8 cellular contexts compared by ENCODE assay signal in the genomic region with DNA sequence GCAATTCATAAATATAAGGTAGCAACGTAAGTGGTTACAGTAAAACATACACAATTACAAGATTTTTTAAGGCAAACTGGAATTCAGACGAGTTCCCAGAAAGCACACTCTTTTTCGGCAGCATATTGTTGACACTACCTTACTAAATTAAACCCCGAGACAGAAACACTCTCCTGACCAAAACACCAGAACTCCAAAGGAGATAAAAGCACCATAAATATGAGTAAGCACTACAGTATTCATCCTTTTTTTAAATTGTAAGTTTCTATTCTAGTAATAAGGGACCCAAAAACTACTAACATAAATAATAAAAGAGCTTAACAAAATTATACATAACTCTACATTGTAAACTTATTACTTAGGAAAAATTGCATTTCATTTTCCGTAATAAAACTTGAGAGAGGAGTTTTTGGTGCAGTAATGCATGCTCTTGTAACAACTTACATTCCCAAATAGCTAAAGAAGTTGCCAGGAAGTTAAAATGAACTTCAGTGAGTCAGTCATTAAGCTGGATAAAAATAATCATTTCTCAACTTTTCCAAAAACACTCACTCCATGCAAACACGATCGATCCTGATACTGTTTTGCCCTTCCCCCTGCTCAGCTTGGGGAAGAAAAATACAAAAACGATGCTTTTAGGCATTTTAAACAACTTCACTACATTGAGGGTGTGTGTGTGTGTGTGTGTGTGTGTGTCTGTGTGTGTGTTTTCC. TPM values are rescaled to one million over a fixed set of nuclear protein-coding genes. Genes with fewer than 3 reads are reported as not detected.
A peak's percentile ranks its signal among the peaks of the same experiment; 100 is the strongest.
DNase-seq lines count a peak whose midpoint lies in the region; ATAC-seq, FAIRE-seq and TF ChIP-seq lines count a peak whose summit lies in the region.

No MANE protein-coding gene starts in this region.

- no TSS peak for BruUV-seq in PC-3 (replicated peaks; lab: Mats Ljungman, UMichigan)

- H3K9me2 ChIP-seq in DOHH2 (replicated peaks; ENCODE audit: control insufficient read depth, low read length) (no peaks in the 10 kb centered on the region), PC-3 (replicated peaks; ENCODE audit: low read length) (no peaks in the 10 kb centered on the region)

- H3K27ac ChIP-seq in DOHH2 (ENCODE audit: low read depth, low read length) (no peak overlapping the region), PC-3 (ENCODE audit: low read length) (peak overlapping the region; percentile 33), esophagus (ENCODE audit: low read depth in 2 of 2, low read length in 1 of 2) (no peak overlapping the region), pancreas (no peak overlapping the region)

- intact Hi-C loops in PC-3 (cut with micrococcal nuclease) (loop anchor here (2.0 to 10.0 kb wide), 5 partner anchors 30 to 275 kb away; no protein-coding TSS in a partner anchor), pancreas (cut with DNase I) (no loop called here)

- H3K27me3 ChIP-seq in DOHH2 (ENCODE audit: control insufficient read depth, low read length) (peaks cover 6% of the 10 kb centered on the region), PC-3 (ENCODE audit: low read length) (no peaks in the 10 kb centered on the region), esophagus (ENCODE audit: control insufficient read depth in 1 of 2, insufficient read depth in 2 of 2, low read length in 2 of 2) (no peaks in the 10 kb centered on the region), pancreas (no peaks in the 10 kb centered on the region)

- H4K20me1 ChIP-seq in DOHH2 (ENCODE audit: control insufficient read depth, insufficient read depth, low read depth, low read length), result peaks cover 18% of the 10 kb centered on the region
- peaks cover 17% of the 10 kb centered on the region; the same call in 1 of the 2 replicates for H4K20me1 ChIP-seq in PC-3 (ENCODE audit: low read length)

- peaks cover 41% of the 10 kb centered on the region for H3K4me1 ChIP-seq in DOHH2 (ENCODE audit: control insufficient read depth, low read length)
- peaks cover 13% of the 10 kb centered on the region for H3K4me1 ChIP-seq in PC-3 (ENCODE audit: insufficient read depth, low read length)
- H3K4me1 ChIP-seq in esophagus (ENCODE audit: control insufficient read depth in 2 of 2, insufficient read depth in 2 of 2, low read length in 1 of 2), result peaks cover 7% of the 10 kb centered on the region in 2 donors
- H3K4me1 ChIP-seq in pancreas, result peaks cover 7 to 16% (median 8%) of the 10 kb centered on the region in 3 donors

- H3F3A ChIP-seq in DOHH2 (ENCODE audit: control insufficient read depth, insufficient read depth) (peaks cover 3% of the 10 kb centered on the region; the same call in 1 of the 2 replicates), PC-3 (ENCODE audit: low read length, unreplicated experiment) (no peaks in the 10 kb centered on the region)

- peak; percentile 14 for DNase-seq in PC-3
- no peak for DNase-seq in pancreas
- no peak for DNase-seq in activated gamma-delta T cell treated with Interleukin-2 at 50 U/mL for 16 hours
- no peak for DNase-seq in GM12891 (ENCODE audit: insufficient read length, low spot score)

- CTCF ChIA-PET in PC-3 (lab: Charles Lee), result no interaction called here

- TF ChIP-seq POLR2A in GM12891 (IDR thresholded peaks at IDR 0.05; ENCODE audit: low read depth, low read length), result no peak

- H3K9me3 ChIP-seq in DOHH2 (ENCODE audit: control insufficient read depth, insufficient read depth, low read length) (no peaks in the 10 kb centered on the region), PC-3 (ENCODE audit: low read length) (no peaks in the 10 kb centered on the region), esophagus (ENCODE audit: control insufficient read depth in 2 of 2, insufficient read depth in 1 of 2, low read depth in 1 of 2, low read length in 1 of 2) (no peaks in the 10 kb centered on the region), pancreas (no peaks in the 10 kb centered on the region)

- TF ChIP-seq CTCF in DOHH2 (IDR thresholded peaks at IDR 0.05; ENCODE audit: low read depth, low read length, poor library complexity, severe bottlenecking) (no peak), PC-3 (conservative IDR thresholded peaks at IDR 0.05; ENCODE audit: low read depth, low read length) (no peak), pancreas (IDR thresholded peaks at IDR 0.05) (no peak)

- peak overlapping the region; percentile 93 for H3K4me3 ChIP-seq in DOHH2 (ENCODE audit: low read length)
- peak overlapping the region; percentile 92 for H3K4me3 ChIP-seq in PC-3 (ENCODE audit: low read length)
- H3K4me3 ChIP-seq in esophagus (ENCODE audit: low read depth in 1 of 2, low read length in 2 of 2), result peak overlapping the region; percentile 87 to 98
- H3K4me3 ChIP-seq in pancreas, result peak overlapping the region in 2 of 4 donors; percentile 72 to 92

- H3K4me2 ChIP-seq in DOHH2 (ENCODE audit: low read length) (peak overlapping the region; percentile 91), PC-3 (ENCODE audit: low read length) (peak overlapping the region; percentile 98)

- FAIRE-seq in pancreas (lab: Jason Lieb, UNC) (peak; percentile 32), GM12891 (lab: Jason Lieb, UNC) (no peak)

- H2AFZ ChIP-seq in PC-3 (ENCODE audit: low read length), result 0 out of 2 replicates have a peak overlapping the region, but pooled peaks have one; percentile 48

- H3K79me2 ChIP-seq in DOHH2 (ENCODE audit: control insufficient read depth, low read length), result peaks cover 67% of the 10 kb centered on the region
- H3K79me2 ChIP-seq in PC-3 (ENCODE audit: low read length), result peaks cover 68% of the 10 kb centered on the region

- POLR2A ChIA-PET in PC-3 (lab: Charles Lee; ENCODE audit: unreplicated experiment), result interaction anchor here (0.7 kb wide), 1 partner anchor 276 kb away, joined by 3 read pairs; no protein-coding TSS in a partner anchor

- H3K9ac ChIP-seq in PC-3 (ENCODE audit: low read length), result peak overlapping the region; percentile 71

- ATAC-seq in PC-3 (0 out of 2 replicates have a peak, but pooled peaks have one; percentile 5), pancreas (no peak), GM21390 (IDR thresholded peaks at IDR 0.05; ENCODE audit: unreplicated experiment) (no peak), HG03432 (IDR thresholded peaks at IDR 0.05; ENCODE audit: unreplicated experiment) (no peak)

- 0 out of 2 replicates have a peak, but pooled peaks cover 3% of the 10 kb centered on the region for H3K36me3 ChIP-seq in DOHH2 (ENCODE audit: control insufficient read depth, low read length)
- no peaks in the 10 kb centered on the region for H3K36me3 ChIP-seq in PC-3 (ENCODE audit: low read depth, low read length)
- H3K36me3 ChIP-seq in esophagus (ENCODE audit: control insufficient read depth in 2 of 2, insufficient read depth in 2 of 2, low read length in 1 of 2), result no peaks in the 10 kb centered on the region
- no peaks in the 10 kb centered on the region for H3K36me3 ChIP-seq in pancreas

- WGBS in esophagus, 2 donors, result 35 to 42% methylated on average over 8 of the region's 8 CpGs
- 28 to 38% methylated on average over 8 of the region's 8 CpGs for WGBS in pancreas, 2 donors

TF ChIP-seq in GM12891, 5 proteins besides CTCF, POLR2A, EP300 and RAD21:
- TF ChIP-seq TAF1 (IDR thresholded peaks at IDR 0.05; ENCODE audit: low read depth, low read length), result no peak
- no peak for TF ChIP-seq POU2F2 (IDR thresholded peaks at IDR 0.05; ENCODE audit: low read depth, low read length)
- TF ChIP-seq POLR2AphosphoS5 (IDR thresholded peaks at IDR 0.05; ENCODE audit: low read depth, low read length), result no peak
- no peak for TF ChIP-seq SPI1 (IDR thresholded peaks at IDR 0.05; ENCODE audit: low read depth, low read length)
- TF ChIP-seq PAX5 (IDR thresholded peaks at IDR 0.05; ENCODE audit: insufficient read depth, low read length, severe bottlenecking), result no peak

RNA-seq across cellular contexts. Expression of gene PIP4K2A, which starts 2.0 kb away (rescaled TPM):
- 20.2 and 22.6 TPM in 2 replicates for total RNA-seq in PC-3 (2014; rRNA removed)
- polyA plus RNA-seq in esophagus, result 1 to 10 TPM; 4.0 to 6.1 TPM
- total RNA-seq in pancreas, result 10 to 100 TPM in 2 of 6 donors, 1 to 10 TPM in 4; 5.6 to 17.8 (median 7.9) TPM
- polyA plus RNA-seq in pancreas, result 1 to 10 TPM; 3.6 to 4.3 TPM
- polyA plus RNA-seq in GM12891 (2012; ENCODE audit: low read depth, missing spikeins), result 40.5 TPM
